30 cellular contexts compared by ENCODE assay signal in genomic region chr10:89228136-89228535, GRCh38. TPM values are rescaled to one million over a fixed set of nuclear protein-coding genes. Genes with fewer than 3 reads are reported as not detected.
"Had no signal": no experiment of that assay in that cellular context is flagged by ENCODE, and none has a peak within 500 bp of the region (broad histone marks: within the 10 kb centered on the region; RNA-seq: fewer than 3 reads in every experiment).

No MANE protein-coding gene starts in this region.

- H3K4me1 ChIP-seq: gastroesophageal sphincter had no signal

- H3K27me3 ChIP-seq: brain microvascular endothelial cell, esophagus squamous epithelium, gastroesophageal sphincter, heart right ventricle had no signal

- H3K27ac ChIP-seq: brain microvascular endothelial cell, coronary artery, esophagus squamous epithelium, gastroesophageal sphincter, WERI-Rb-1 had no signal

- H3K9me3 ChIP-seq: esophagus squamous epithelium, gastroesophageal sphincter, heart right ventricle had no signal

- ATAC-seq: activated CD4-positive, CD25-positive, alpha-beta regulatory T cell treated with anti-CD3 and anti-CD28 coated beads, Interleukin-2, amount 50 U/mL, for 24 hours; activated naive CD4-positive, alpha-beta T cell treated with anti-CD3 and anti-CD28 coated beads, Interleukin-2, amount 50 U/mL, for 72 hours; activated T-cell treated with anti-CD3 and anti-CD28 coated beads, Interleukin-2, amount 50 U/mL, for 72 hours; effector memory CD8-positive, alpha-beta T cell; gastroesophageal sphincter; heart right ventricle; T-helper 17 cell had no signal

- DNase-seq: activated B cell treated with CpG ODN at 0.5 μM for 24 hours; activated CD4-positive, alpha-beta memory T cell treated with anti-CD3 and anti-CD28 coated beads for 36 hours; activated CD4-positive, alpha-beta T cell treated with anti-CD3 and anti-CD28 coated beads for 48 hours; activated CD8-positive, alpha-beta memory T cell treated with anti-CD3 and anti-CD28 coated beads, Interleukin-2, amount 50 U/mL, for 48 hours; activated gamma-delta T cell; activated naive CD4-positive, alpha-beta T cell; activated naive CD4-positive, alpha-beta T cell treated with anti-CD3 and anti-CD28 coated beads, Interleukin-2, amount 10 ng/mL, durations not matched to agents 7 days and 5 days; activated naive CD8-positive, alpha-beta T cell treated with anti-CD3 and anti-CD28 coated beads, Interleukin-2, amount 10 ng/mL, durations not matched to agents 7 days and 5 days; activated T-cell treated with anti-CD3 and anti-CD28 coated beads for 4 hours; activated T-cell treated with anti-CD3 and anti-CD28 coated beads, Interleukin-2, amount 50 U/mL, for 24 hours; activated T-cell treated with anti-CD3 and anti-CD28 coated beads, Interleukin-2, amount 50 U/mL, for 72 hours; anterior cingulate cortex; brain microvascular endothelial cell; cerebellar nuclear complex; effector CD4-positive, alpha-beta T cell; effector memory CD8-positive, alpha-beta T cell; erythroblast; esophagus squamous epithelium; foreskin melanocyte; heart right ventricle; T-helper 1 cell; T-helper 17 cell; T1000; WERI-Rb-1 had no signal

- H3K4me3 ChIP-seq: coronary artery, esophagus squamous epithelium, gastroesophageal sphincter, heart right ventricle had no signal

- H3K36me3 ChIP-seq: WERI-Rb-1 had no signal

RNA-seq across cellular contexts. Expression of gene CH25H, which starts 21.0 kb away (rescaled TPM):
- total RNA-seq: activated B cell treated with CpG ODN at 0.5 μM for 24 hours; activated naive CD8-positive, alpha-beta T cell treated with anti-CD3 and anti-CD28 coated beads, Interleukin-2, amount 10 ng/mL, durations not matched to agents 7 days and 5 days; bronchial epithelial cell; glomerular endothelial cell had no signal
